1 cellular context compared by ENCODE assay signal in the genomic region with DNA sequence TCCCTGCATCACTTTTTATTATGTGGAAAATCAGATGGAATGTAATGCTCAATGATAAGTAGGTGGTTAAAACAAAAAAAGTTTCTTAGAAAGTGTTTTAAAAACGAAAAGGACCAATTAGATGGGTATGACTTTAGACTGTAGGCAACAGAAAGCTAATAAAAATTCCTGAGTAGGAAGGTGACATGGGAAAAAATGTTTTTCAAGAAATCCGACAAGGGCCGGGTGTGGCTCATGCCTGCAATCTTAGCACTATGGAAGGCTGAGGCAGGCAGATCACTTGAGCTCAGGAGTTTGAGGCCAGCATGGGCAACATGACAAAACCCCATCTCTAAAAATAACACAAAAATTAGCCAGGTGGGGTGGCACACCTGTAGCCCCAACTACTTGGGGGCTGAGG.
TF ChIP-seq lines count a peak whose summit lies in the region.

No MANE protein-coding gene starts in this region.

TF ChIP-seq in HCT116, 20 proteins besides CTCF, POLR2A, EP300 and RAD21 (continued from another document):
- TF ChIP-seq, protein P1, sequence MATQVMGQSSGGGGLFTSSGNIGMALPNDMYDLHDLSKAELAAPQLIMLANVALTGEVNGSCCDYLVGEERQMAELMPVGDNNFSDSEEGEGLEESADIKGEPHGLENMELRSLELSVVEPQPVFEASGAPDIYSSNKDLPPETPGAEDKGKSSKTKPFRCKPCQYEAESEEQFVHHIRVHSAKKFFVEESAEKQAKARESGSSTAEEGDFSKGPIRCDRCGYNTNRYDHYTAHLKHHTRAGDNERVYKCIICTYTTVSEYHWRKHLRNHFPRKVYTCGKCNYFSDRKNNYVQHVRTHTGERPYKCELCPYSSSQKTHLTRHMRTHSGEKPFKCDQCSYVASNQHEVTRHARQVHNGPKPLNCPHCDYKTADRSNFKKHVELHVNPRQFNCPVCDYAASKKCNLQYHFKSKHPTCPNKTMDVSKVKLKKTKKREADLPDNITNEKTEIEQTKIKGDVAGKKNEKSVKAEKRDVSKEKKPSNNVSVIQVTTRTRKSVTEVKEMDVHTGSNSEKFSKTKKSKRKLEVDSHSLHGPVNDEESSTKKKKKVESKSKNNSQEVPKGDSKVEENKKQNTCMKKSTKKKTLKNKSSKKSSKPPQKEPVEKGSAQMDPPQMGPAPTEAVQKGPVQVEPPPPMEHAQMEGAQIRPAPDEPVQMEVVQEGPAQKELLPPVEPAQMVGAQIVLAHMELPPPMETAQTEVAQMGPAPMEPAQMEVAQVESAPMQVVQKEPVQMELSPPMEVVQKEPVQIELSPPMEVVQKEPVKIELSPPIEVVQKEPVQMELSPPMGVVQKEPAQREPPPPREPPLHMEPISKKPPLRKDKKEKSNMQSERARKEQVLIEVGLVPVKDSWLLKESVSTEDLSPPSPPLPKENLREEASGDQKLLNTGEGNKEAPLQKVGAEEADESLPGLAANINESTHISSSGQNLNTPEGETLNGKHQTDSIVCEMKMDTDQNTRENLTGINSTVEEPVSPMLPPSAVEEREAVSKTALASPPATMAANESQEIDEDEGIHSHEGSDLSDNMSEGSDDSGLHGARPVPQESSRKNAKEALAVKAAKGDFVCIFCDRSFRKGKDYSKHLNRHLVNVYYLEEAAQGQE (IDR thresholded peaks at IDR 0.05; ENCODE audit: low read depth) = no peak
- no peak for TF ChIP-seq SRF (IDR thresholded peaks at IDR 0.05; ENCODE audit: low read depth)
- TF ChIP-seq POLR2AphosphoS5 (IDR thresholded peaks at IDR 0.05; ENCODE audit: low read depth, low read length) = no peak
- TF ChIP-seq ZFX (IDR thresholded peaks at IDR 0.05) = no peak
- TF ChIP-seq EZH2 (IDR thresholded peaks at IDR 0.05) = no peak
- TF ChIP-seq JUND (IDR thresholded peaks at IDR 0.05) = no peak; the same call in 1 of the 2 replicates
- TF ChIP-seq SIN3A (IDR thresholded peaks at IDR 0.05; ENCODE audit: low read depth) = no peak
- TF ChIP-seq, protein P2, sequence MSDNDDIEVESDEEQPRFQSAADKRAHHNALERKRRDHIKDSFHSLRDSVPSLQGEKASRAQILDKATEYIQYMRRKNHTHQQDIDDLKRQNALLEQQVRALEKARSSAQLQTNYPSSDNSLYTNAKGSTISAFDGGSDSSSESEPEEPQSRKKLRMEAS (IDR thresholded peaks at IDR 0.05) = no peak
- no peak for TF ChIP-seq FOSL1 (IDR thresholded peaks at IDR 0.05; ENCODE audit: low read depth)
- TF ChIP-seq CBX3 (IDR thresholded peaks at IDR 0.05; ENCODE audit: low read depth) = no peak
